Comparison of ENCODE assay signal across 24 cellular contexts in genomic region chr18:50875966-50876536, GRCh38. TPM values are rescaled to one million over a fixed set of nuclear protein-coding genes. Genes with fewer than 3 reads are reported as not detected.
A peak's percentile ranks its signal among the peaks of the same experiment; 100 is the strongest.
DNase-seq lines count a peak whose midpoint lies in the region; ATAC-seq, FAIRE-seq and TF ChIP-seq lines count a peak whose summit lies in the region.
"Had no signal": no experiment of that assay in that cellular context is flagged by ENCODE, and none has a peak within 500 bp of the region (broad histone marks: within the 10 kb centered on the region; RNA-seq: fewer than 3 reads in every experiment).

No MANE protein-coding gene starts in this region.

- H3K27ac ChIP-seq in HEK293 (ENCODE audit: extremely low read depth, low read depth, low read length) (no peak overlapping the region), small intestine (ENCODE audit: low read depth in 1 of 2, low read length in 1 of 2) (peak overlapping the region in 1 of 2 donors; percentile 56)
- H3K27ac ChIP-seq: SK-N-MC had no signal

- FAIRE-seq in bronchial epithelial cell (lab: Jason Lieb, UNC) (peak; percentile 72), small intestine (lab: Jason Lieb, UNC) (no peak)
- FAIRE-seq: D721Med, GM12878 had no signal

- H3K36me3 ChIP-seq in HEK293 (ENCODE audit: control insufficient read depth in 2 of 2, insufficient read depth in 1 of 2, low read length in 2 of 2) (no peaks in the 10 kb centered on the region; a peak in 1 of 3 replicates), bronchial epithelial cell (ENCODE audit: control insufficient read depth, insufficient read depth, low read length) (no peaks in the 10 kb centered on the region), mucosa of descending colon (ENCODE audit: low read depth) (no peaks in the 10 kb centered on the region), small intestine (ENCODE audit: control insufficient read depth in 2 of 2, insufficient read depth in 2 of 2, low read length in 2 of 2) (no peaks in the 10 kb centered on the region)

- intact Hi-C loops in mucosa of descending colon (cut with DNase I, micrococcal nuclease) = no loop called here

- H3K4me1 ChIP-seq in HEK293 (ENCODE audit: control insufficient read depth, insufficient read depth, low read length) (peaks cover 13% of the 10 kb centered on the region), mucosa of descending colon (ENCODE audit: low read depth) (peaks cover 21% of the 10 kb centered on the region), small intestine (ENCODE audit: control insufficient read depth in 2 of 2, insufficient read depth in 1 of 2, low read depth in 1 of 2, low read length in 1 of 2) (no peaks in the 10 kb centered on the region)

- H3K4me3 ChIP-seq in HEK293 (ENCODE audit: low read depth, low read length) (no peak overlapping the region), bronchial epithelial cell (ENCODE audit: low read depth, low read length) (no peak overlapping the region), mucosa of descending colon (no peak overlapping the region), small intestine (ENCODE audit: low read depth in 1 of 2, low read length in 2 of 2) (no peak overlapping the region)
- H3K4me3 ChIP-seq: GM12878, GM23338, SK-N-MC had no signal

- TF ChIP-seq CTCF in HEK293 (tag by site-specific recombination; IDR thresholded peaks at IDR 0.05) (no peak), bronchial epithelial cell (IDR thresholded peaks at IDR 0.05; ENCODE audit: insufficient read depth, low read length, severe bottlenecking) (no peak), mucosa of descending colon (IDR thresholded peaks at IDR 0.05) (no peak)

- H3K27me3 ChIP-seq in bronchial epithelial cell (ENCODE audit: control insufficient read depth, insufficient read depth, low read length) (no peaks in the 10 kb centered on the region), small intestine (ENCODE audit: control insufficient read depth in 2 of 2, insufficient read depth in 2 of 2, low read length in 2 of 2) (no peaks in the 10 kb centered on the region)

- no peak for DNase-seq in bronchial epithelial cell (ENCODE audit: low read depth)
- DNase-seq in mucosa of descending colon = peak in 1 of 3 donors; percentile 30
- DNase-seq in small intestine = peak; percentile 93
- no peak for DNase-seq in SHP77 treated with DMSO at 0.1 percent for 48 hours (lab: John Stamatoyannopoulos, UW)
- DNase-seq in NCI-H226 = no peak
- no peak for DNase-seq in DMS79 (lab: John Stamatoyannopoulos, UW)
- DNase-seq: ACHN, C1 segment of cervical spinal cord, Karpas-422, NCI-H1436 treated with DMSO at 0.1 percent for 48 hours, NCI-H2029, NCI-H2171 treated with DMSO at 0.1 percent for 48 hours, NCI-H446 treated with DMSO at 0.1 percent for 48 hours, NCI-H774, OCI-M1, Right ventricle myocardium superior had no signal

- ATAC-seq in mucosa of descending colon = peak; percentile 33
- ATAC-seq: GM12878, GM23338, HCT116 had no signal

- CTCF ChIA-PET in HEK293 (lab: Yijun Ruan, JAX) = interaction anchor here (1.1 to 1.5 kb wide), 3 partner anchors 10 to 175 kb away, joined by 3 to 5 read pairs (median 3); no protein-coding TSS in a partner anchor

- H3K9me3 ChIP-seq in HEK293 (ENCODE audit: control insufficient read depth, insufficient read depth, low read depth, low read length) (no peaks in the 10 kb centered on the region), mucosa of descending colon (no peaks in the 10 kb centered on the region), small intestine (ENCODE audit: control insufficient read depth, low read depth) (no peaks in the 10 kb centered on the region)

- WGBS in small intestine, 3 donors = 44 to 68% (median 56%) methylated on average over 3 of the region's 3 CpGs

- POLR2A ChIA-PET in HEK293 (lab: Yijun Ruan, JAX) = no interaction called here

TF ChIP-seq in HEK293, 187 proteins besides CTCF, POLR2A, EP300 and RAD21:
- TF ChIP-seq ATF2 (tag by site-specific recombination; IDR thresholded peaks at IDR 0.05; ENCODE audit: low read depth) = peak; percentile 45; the same call in 1 of the 2 replicates
- TF ChIP-seq ZNF658 (tag by site-specific recombination; IDR thresholded peaks at IDR 0.05) = no peak

RNA-seq across cellular contexts. Expression of gene ME2, which starts 2.9 kb away (rescaled TPM):
- total RNA-seq in bronchial epithelial cell (70.7 and 85.0 TPM in 2 replicates), mucosa of descending colon (10 to 100 TPM; 64.2 to 85.2 (median 74.6) TPM)
- 100 to 1,000 TPM in 1 of 3 donors, 10 to 100 TPM in 2; 64.6 to 122 (median 72.7) TPM for polyA plus RNA-seq in small intestine

RNA-seq across cellular contexts. Expression of gene MRO, which starts 56.2 kb away (rescaled TPM):
- total RNA-seq in bronchial epithelial cell (not detected in 2 replicates), mucosa of descending colon (under 1 TPM; 0.23 to 0.48 (median 0.28) TPM)
- 1 to 10 TPM; 2.9 to 9.2 (median 6.2) TPM for polyA plus RNA-seq in small intestine
- total RNA-seq: GM12878, MCF 10A had no signal
- polyA plus RNA-seq: IgD-negative memory B cell had no signal
